21 cellular contexts compared by ENCODE assay signal in the genomic region with DNA sequence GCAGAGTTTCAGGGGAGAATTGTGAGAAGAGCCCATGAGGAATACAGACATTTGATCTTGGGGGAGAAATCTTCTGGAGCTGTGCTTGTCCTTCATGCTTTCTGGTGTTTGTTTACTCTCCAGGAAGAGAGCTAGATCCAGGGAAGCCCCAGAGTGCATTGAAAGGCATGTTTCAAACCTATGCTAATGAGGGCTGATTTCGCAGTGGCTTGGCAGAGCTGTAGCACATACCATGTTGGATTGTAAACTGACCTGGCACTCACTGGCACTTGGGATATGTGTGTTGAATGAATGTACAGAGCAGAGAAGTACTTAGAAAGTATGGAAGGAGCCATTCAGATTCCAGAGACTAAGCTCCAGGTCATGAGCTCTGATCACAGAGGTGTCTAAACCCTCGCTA. TPM values are rescaled to one million over a fixed set of nuclear protein-coding genes. Genes with fewer than 3 reads are reported as not detected.
A peak's percentile ranks its signal among the peaks of the same experiment; 100 is the strongest.
DNase-seq lines count a peak whose midpoint lies in the region; ATAC-seq and TF ChIP-seq lines count a peak whose summit lies in the region.
"Had no signal": no experiment of that assay in that cellular context is flagged by ENCODE, and none has a peak within 500 bp of the region (broad histone marks: within the 10 kb centered on the region; RNA-seq: fewer than 3 reads in every experiment).

No MANE protein-coding gene starts in this region.

- H3K4me3 ChIP-seq in SK-N-MC (peak overlapping the region; percentile 70), neutrophil (ENCODE audit: low read depth in 1 of 2, low read length in 1 of 2) (peak overlapping the region in 1 of 2 experiments; percentile 49)
- H3K4me3 ChIP-seq: adrenal gland, hepatocyte, SJCRH30 had no signal

- CTCF ChIA-PET in MCF 10A (lab: Yijun Ruan, JAX), result interaction anchor here (0.8 to 3.5 kb wide), 4 partner anchors 11 to 465 kb away, joined by 4 to 20 read pairs (median 4); a partner anchor contains a TSS

- H3K27ac Mint-ChIP-seq in MCF 10A (ENCODE audit: low read depth, unreplicated experiment), result no peak overlapping the region
- H3K27ac Mint-ChIP-seq: H9; T-helper 1 cell treated with Interleukin-12 subunit alpha and Interleukin-12 subunit beta and Interleukin-4 antibody, amounts not matched to agents 30 μg/mL and 1 μg/mL, for 36 hours had no signal

- H3K4me3 Mint-ChIP-seq in MCF 10A (ENCODE audit: unreplicated experiment), result no peak overlapping the region
- H3K4me3 Mint-ChIP-seq: H9; T-helper 1 cell treated with Interleukin-12 subunit alpha and Interleukin-12 subunit beta and Interleukin-4 antibody, amounts not matched to agents 30 μg/mL and 1 μg/mL, for 36 hours had no signal

- peaks cover 63 to 75% of the 10 kb centered on the region in 2 experiments for H3K4me1 ChIP-seq in neutrophil (ENCODE audit: control insufficient read depth in 1 of 2, insufficient read depth in 1 of 2, low read depth in 1 of 2, low read length in 1 of 2)
- H3K4me1 ChIP-seq: BE2C had no signal

- H3K27me3 ChIP-seq in neutrophil, result no peaks in the 10 kb centered on the region
- H3K27me3 ChIP-seq: adrenal gland, BE2C, hepatocyte, SJCRH30 had no signal

- intact Hi-C loops in MCF 10A (cut with micrococcal nuclease), result no loop called here

- POLR2A ChIA-PET in MCF 10A (lab: Yijun Ruan, JAX), result interaction anchor here (2.5 kb wide), 1 partner anchor 8 kb away, joined by 7 read pairs; no protein-coding TSS in a partner anchor

- H3K4me1 Mint-ChIP-seq in MCF 10A (ENCODE audit: insufficient read depth, unreplicated experiment), result peaks cover 31% of the 10 kb centered on the region

- H3K9me3 Mint-ChIP-seq in MCF 10A (ENCODE audit: unreplicated experiment), result no peaks in the 10 kb centered on the region
- H3K9me3 Mint-ChIP-seq: H9 had no signal

- H3K36me3 Mint-ChIP-seq in MCF 10A (ENCODE audit: insufficient read depth, unreplicated experiment), result peaks cover 5% of the 10 kb centered on the region

- peak overlapping the region; percentile 91; the same call in 1 of the 2 replicates for H3K27ac ChIP-seq in SK-N-MC
- H3K27ac ChIP-seq in neutrophil, result peak overlapping the region; percentile 82
- H3K27ac ChIP-seq: 22Rv1, adrenal gland, hepatocyte, SJCRH30, VCaP had no signal

- TF ChIP-seq CTCF in neutrophil (IDR thresholded peaks at IDR 0.05), result no peak
- no peak for TF ChIP-seq CTCF in MCF 10A (IDR thresholded peaks at IDR 0.05; ENCODE audit: unreplicated experiment)

- DNase-seq in DMS 273 (lab: John Stamatoyannopoulos, UW; ENCODE audit: unreplicated experiment) (peak; percentile 8), DMS 273 treated with DMSO at 0.1 percent for 48 hours (lab: John Stamatoyannopoulos, UW) (no peak), M059J (ENCODE audit: low read depth) (peak; percentile 47), SK-N-MC (ENCODE audit: low read depth, low spot score) (no peak), MCF 10A (ENCODE audit: unreplicated experiment) (no peak), occipital lobe (lab: John Stamatoyannopoulos, UW) (no peak)
- DNase-seq: BE2C, H9, NCI-H1105, NCI-H2171 treated with DMSO at 0.1 percent for 48 hours, retina had no signal

- no peaks in the 10 kb centered on the region for H3K36me3 ChIP-seq in SK-N-MC (ENCODE audit: insufficient read depth, low read length)
- H3K36me3 ChIP-seq in neutrophil, result peaks cover 31% of the 10 kb centered on the region
- H3K36me3 ChIP-seq: adrenal gland, BE2C, SJCRH30 had no signal

- no peak for ATAC-seq in GM21576 (IDR thresholded peaks at IDR 0.05; ENCODE audit: unreplicated experiment)

- no peak overlapping the region for H3K9ac ChIP-seq in SK-N-MC (ENCODE audit: insufficient read length)

- no TSS peak for BruUV-seq in MCF 10A (replicated peaks; lab: Mats Ljungman, UMichigan)

- no peaks in the 10 kb centered on the region for H3K27me3 Mint-ChIP-seq in MCF 10A (ENCODE audit: insufficient read depth, unreplicated experiment)

- no peaks in the 10 kb centered on the region for H3K9me3 ChIP-seq in SK-N-MC (ENCODE audit: low read depth, low read length)
- H3K9me3 ChIP-seq in neutrophil, result no peaks in the 10 kb centered on the region
- H3K9me3 ChIP-seq: adrenal gland, BE2C, SJCRH30 had no signal

RNA-seq across cellular contexts. Expression of a gene that starts 30.9 kb away (rescaled TPM):
- not detected in 2 replicates for total RNA-seq in M059J (2014; rRNA removed; shearing (Covaris generic))
- total RNA-seq in MCF 10A (2022) (not detected in 2 replicates), occipital lobe (1.1 TPM)
- total RNA-seq: fibroblast of villous mesenchyme, H9, hepatocyte, HT-29, SJCRH30 had no signal

Comparison
In these comparisons a context has a peak if more than half of its experiments do, and no peak if none do; other contexts are left out.
1. DNase-seq: peak in DMS 273 (single experiment) and M059J (single experiment); none in DMS 273 treated with DMSO at 0.1 percent for 48 hours (single experiment), SK-N-MC (single experiment), MCF 10A (single experiment) and occipital lobe (single experiment).